In genomic region chr14:100132161-100132902, GRCh38 we compare ENCODE assay signal across 9 cellular contexts. TPM values are rescaled to one million over a fixed set of nuclear protein-coding genes. Genes with fewer than 3 reads are reported as not detected.
DNase-seq lines count a peak whose midpoint lies in the region; ATAC-seq and TF ChIP-seq lines count a peak whose summit lies in the region.
"Had no signal": no experiment of that assay in that cellular context is flagged by ENCODE, and none has a peak within 500 bp of the region (broad histone marks: within the 10 kb centered on the region; RNA-seq: fewer than 3 reads in every experiment).

No MANE protein-coding gene starts in this region.

- no peaks in the 10 kb centered on the region for H3K27me3 Mint-ChIP-seq in osteocyte (ENCODE audit: unreplicated experiment)

- no peak overlapping the region for H2BK5ac ChIP-seq in trophoblast cell (ENCODE audit: low read depth, low read length, poor library complexity)

- no peak overlapping the region for H3K4ac ChIP-seq in trophoblast cell (ENCODE audit: low read depth, low read length)

- H3K9me3 Mint-ChIP-seq in osteocyte (ENCODE audit: unreplicated experiment), result no peaks in the 10 kb centered on the region

- no peak overlapping the region for H3K18ac ChIP-seq in trophoblast cell (ENCODE audit: low read length)

- H3K27ac ChIP-seq in BLaER1 treated with 17β-estradiol and CSF1 and Interleukin-3, amounts not matched to agents 10 nM and 100 nM, result peak overlapping the region in 8 of 11 experiments; percentile 7 to 56 (median 40); a peak in 14 of 22 replicates
- no peak overlapping the region for H3K27ac ChIP-seq in trophoblast cell (ENCODE audit: low read depth, low read length)

- H4K20me1 ChIP-seq in BLaER1 treated with 17β-estradiol and CSF1 and Interleukin-3, amounts not matched to agents 10 nM and 100 nM, result peaks cover 14 to 91% (median 43%) of the 10 kb centered on the region in 11 experiments; a peak in 17 of 22 replicates

- no peak for TF ChIP-seq POLR2A in erythroblast (IDR thresholded peaks at IDR 0.05; ENCODE audit: low read length)

- H3K36me3 ChIP-seq in BLaER1 treated with 17β-estradiol and CSF1 and Interleukin-3, amounts not matched to agents 10 nM and 100 nM, result peaks cover 33 to 99% (median 82%) of the 10 kb centered on the region in 11 experiments
- H3K36me3 ChIP-seq in MG63 (no peaks in the 10 kb centered on the region; the same call in 1 of the 2 replicates), trophoblast cell (ENCODE audit: control insufficient read depth in 1 of 2, insufficient read depth in 2 of 2, low read length in 2 of 2) (peaks cover 10 to 11% of the 10 kb centered on the region in 2 experiments)
- H3K36me3 ChIP-seq: pancreas had no signal

- no peak overlapping the region for H4K12ac ChIP-seq in trophoblast cell (ENCODE audit: low read depth, low read length)

- no peak for ATAC-seq in GM19452 (IDR thresholded peaks at IDR 0.05; ENCODE audit: unreplicated experiment)
- no peak for ATAC-seq in HG02938 (IDR thresholded peaks at IDR 0.05; ENCODE audit: unreplicated experiment)

- H3K4me2 ChIP-seq in BLaER1 treated with 17β-estradiol and CSF1 and Interleukin-3, amounts not matched to agents 10 nM and 100 nM, result peak overlapping the region; percentile 15 to 89 (median 82); a peak in 21 of 22 replicates
- H3K4me2 ChIP-seq in trophoblast cell (ENCODE audit: low read length), result no peak overlapping the region

- no peak overlapping the region for H3K23ac ChIP-seq in trophoblast cell (ENCODE audit: low read length)

- H3K9ac ChIP-seq in BLaER1 treated with 17β-estradiol and CSF1 and Interleukin-3, amounts not matched to agents 10 nM and 100 nM, result peak overlapping the region in 9 of 11 experiments; percentile 15 to 62 (median 37); a peak in 15 of 22 replicates
- no peak overlapping the region for H3K9ac ChIP-seq in trophoblast cell (ENCODE audit: low read length)

- H2AFZ ChIP-seq in trophoblast cell (ENCODE audit: insufficient read depth, low read length, poor library complexity), result no peak overlapping the region

- H3K27me3 ChIP-seq in BLaER1 treated with 17β-estradiol and CSF1 and Interleukin-3, amounts not matched to agents 10 nM and 100 nM, result no peaks in the 10 kb centered on the region
- H3K27me3 ChIP-seq in MG63 (no peaks in the 10 kb centered on the region), trophoblast cell (ENCODE audit: insufficient read depth, low read length) (no peaks in the 10 kb centered on the region)
- H3K27me3 ChIP-seq: pancreas had no signal

- WGBS in trophoblast cell (ENCODE audit: extremely low coverage, insufficient coverage, insufficient read length), result no CpG with 5 or more reads among the region's 25 CpGs

- peak; percentile 82 for DNase-seq in MG63
- DNase-seq in erythroblast (lab: John Stamatoyannopoulos, UW), result peak; percentile 52 to 59
- no peak for DNase-seq in osteocyte (ENCODE audit: extremely low spot score, unreplicated experiment)
- DNase-seq in NCI-H2171 treated with DMSO at 0.1 percent for 48 hours (lab: John Stamatoyannopoulos, UW), result no peak
- no peak for DNase-seq in trophoblast cell
- DNase-seq: pancreas had no signal

- no peak overlapping the region for H2AK5ac ChIP-seq in trophoblast cell (ENCODE audit: low read length)

- no peaks in the 10 kb centered on the region for H3K79me1 ChIP-seq in trophoblast cell (ENCODE audit: low read length)

- H3K27ac Mint-ChIP-seq in osteocyte (ENCODE audit: unreplicated experiment), result peak overlapping the region; percentile 27

- H3K14ac ChIP-seq in trophoblast cell (ENCODE audit: low read length), result no peak overlapping the region

- no peak overlapping the region for H3K4me3 Mint-ChIP-seq in osteocyte (ENCODE audit: unreplicated experiment)

- peak overlapping the region in 1 of 10 experiments; percentile 6; a peak in 1 of 20 replicates for H3K4me3 ChIP-seq in BLaER1 treated with 17β-estradiol and CSF1 and Interleukin-3, amounts not matched to agents 10 nM and 100 nM
- H3K4me3 ChIP-seq in MG63 (no peak overlapping the region), trophoblast cell (ENCODE audit: low read depth, low read length) (no peak overlapping the region)
- H3K4me3 ChIP-seq: pancreas had no signal

- no peak for TF ChIP-seq CTCF in osteocyte (IDR thresholded peaks at IDR 0.05)

- H4K91ac ChIP-seq in trophoblast cell (ENCODE audit: low read depth, low read length), result no peak overlapping the region

- H3K79me2 ChIP-seq in trophoblast cell (ENCODE audit: control insufficient read depth, insufficient read depth, low read length, poor library complexity), result no peaks in the 10 kb centered on the region

- H3K9me3 ChIP-seq in BLaER1 treated with 17β-estradiol and CSF1 and Interleukin-3, amounts not matched to agents 10 nM and 100 nM (replicated peaks in 1 of 11), result no peaks in the 10 kb centered on the region
- no peaks in the 10 kb centered on the region for H3K9me3 ChIP-seq in MG63
- H3K9me3 ChIP-seq in trophoblast cell (ENCODE audit: insufficient read depth, low read depth, low read length), result peaks cover 1% of the 10 kb centered on the region
- H3K9me3 ChIP-seq: pancreas had no signal

- H2BK12ac ChIP-seq in trophoblast cell (ENCODE audit: low read length), result no peak overlapping the region

- peaks cover 37 to 99% (median 87%) of the 10 kb centered on the region in 10 experiments for H3K4me1 ChIP-seq in BLaER1 treated with 17β-estradiol and CSF1 and Interleukin-3, amounts not matched to agents 10 nM and 100 nM
- H3K4me1 ChIP-seq in trophoblast cell (ENCODE audit: control insufficient read depth in 1 of 2, insufficient read depth in 2 of 2, low read length in 2 of 2), result peaks cover 5 to 7% of the 10 kb centered on the region in 2 experiments
- H3K4me1 ChIP-seq: pancreas had no signal

- H2BK120ac ChIP-seq in trophoblast cell (ENCODE audit: insufficient read depth, low read length, poor library complexity), result no peak overlapping the region

- H4K8ac ChIP-seq in trophoblast cell (ENCODE audit: low read depth, low read length), result no peak overlapping the region

- peaks cover 38% of the 10 kb centered on the region for H3K36me3 Mint-ChIP-seq in osteocyte (ENCODE audit: unreplicated experiment)

- H3K4me1 Mint-ChIP-seq in osteocyte (ENCODE audit: unreplicated experiment), result peaks cover 10% of the 10 kb centered on the region

RNA-seq across cellular contexts. Expression of gene DEGS2, which starts 27.1 kb away (rescaled TPM):
- not detected in 2 replicates for total RNA-seq in MG63 (2014; rRNA removed; shearing (Covaris generic); ENCODE audit: low replicate concordance)
- total RNA-seq in osteocyte, result 0.19 and 0.21 TPM in 2 replicates
- 4.2 and 4.6 TPM in 2 replicates for polyA plus RNA-seq in trophoblast cell (2013)

Comparison
In these comparisons a context has a peak if more than half of its experiments do, and no peak if none do; other contexts are left out.
1. DNase-seq: peak in MG63 (single experiment) and erythroblast (2 of 2); none in osteocyte (single experiment), NCI-H2171 treated with DMSO at 0.1 percent for 48 hours (single experiment) and trophoblast cell (0 of 2).